In genomic region chr11:68840661-68841653, GRCh38 we compare ENCODE assay signal across 1 cellular context.
TF ChIP-seq lines count a peak whose summit lies in the region.

No MANE protein-coding gene starts in this region.

TF ChIP-seq in HepG2, 621 proteins besides CTCF, POLR2A, EP300 and RAD21 (continued from another document and continues in another):
- no peak for TF ChIP-seq FOXA1 (IDR thresholded peaks at IDR 0.05)
- TF ChIP-seq FOXA1 (CRISPR knock-in tag; IDR thresholded peaks at IDR 0.05): no peak
- no peak for TF ChIP-seq ZFP90 (CRISPR knock-in tag; IDR thresholded peaks at IDR 0.05; ENCODE audit: borderline replicate concordance)
- 0 out of 2 replicates have a peak, but pooled peaks have one; percentile 27 for TF ChIP-seq ZNF547 (CRISPR knock-in tag; IDR thresholded peaks at IDR 0.05)
- no peak for TF ChIP-seq PAF1 (CRISPR knock-in tag; IDR thresholded peaks at IDR 0.05)
- TF ChIP-seq PTBP1 (IDR thresholded peaks at IDR 0.05; ENCODE audit: low read depth, low read length, poor library complexity, severe bottlenecking): no peak
- no peak for TF ChIP-seq RFX5 (IDR thresholded peaks at IDR 0.05; ENCODE audit: low read depth, low read length)
- TF ChIP-seq FIP1L1 (IDR thresholded peaks at IDR 0.05; ENCODE audit: borderline replicate concordance, insufficient read depth, low read depth, low read length): no peak
- no peak for TF ChIP-seq SMARCC2 (IDR thresholded peaks at IDR 0.05)
- TF ChIP-seq SMC3 (IDR thresholded peaks at IDR 0.05; ENCODE audit: low read length): no peak
- TF ChIP-seq RARA (CRISPR knock-in tag; IDR thresholded peaks at IDR 0.05): peak; percentile 97
- TF ChIP-seq ZNF709 (CRISPR knock-in tag; IDR thresholded peaks at IDR 0.05): 0 out of 2 replicates have a peak, but pooled peaks have one; percentile 39
- TF ChIP-seq ETV5 (CRISPR knock-in tag; IDR thresholded peaks at IDR 0.05; ENCODE audit: borderline replicate concordance): no peak
- TF ChIP-seq, protein P1, sequence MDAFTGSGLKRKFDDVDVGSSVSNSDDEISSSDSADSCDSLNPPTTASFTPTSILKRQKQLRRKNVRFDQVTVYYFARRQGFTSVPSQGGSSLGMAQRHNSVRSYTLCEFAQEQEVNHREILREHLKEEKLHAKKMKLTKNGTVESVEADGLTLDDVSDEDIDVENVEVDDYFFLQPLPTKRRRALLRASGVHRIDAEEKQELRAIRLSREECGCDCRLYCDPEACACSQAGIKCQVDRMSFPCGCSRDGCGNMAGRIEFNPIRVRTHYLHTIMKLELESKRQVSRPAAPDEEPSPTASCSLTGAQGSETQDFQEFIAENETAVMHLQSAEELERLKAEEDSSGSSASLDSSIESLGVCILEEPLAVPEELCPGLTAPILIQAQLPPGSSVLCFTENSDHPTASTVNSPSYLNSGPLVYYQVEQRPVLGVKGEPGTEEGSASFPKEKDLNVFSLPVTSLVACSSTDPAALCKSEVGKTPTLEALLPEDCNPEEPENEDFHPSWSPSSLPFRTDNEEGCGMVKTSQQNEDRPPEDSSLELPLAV (CRISPR knock-in tag; conservative IDR thresholded peaks at IDR 0.05; ENCODE audit: low read depth): no peak
- no peak for TF ChIP-seq ZKSCAN1 (IDR thresholded peaks at IDR 0.05; ENCODE audit: low read length)
- no peak for TF ChIP-seq NFYC (CRISPR knock-in tag; IDR thresholded peaks at IDR 0.05)
- TF ChIP-seq NFIC (IDR thresholded peaks at IDR 0.05; ENCODE audit: low read length): no peak
- no peak for TF ChIP-seq RNF2 (conservative IDR thresholded peaks at IDR 0.05; ENCODE audit: low read depth)
- no peak for TF ChIP-seq TARDBP (CRISPR knock-in tag; IDR thresholded peaks at IDR 0.05)
- TF ChIP-seq KAT2B (IDR thresholded peaks at IDR 0.05; ENCODE audit: borderline replicate concordance, low read depth, low read length): no peak
- TF ChIP-seq HCFC1 (IDR thresholded peaks at IDR 0.05; ENCODE audit: low read depth, low read length): no peak
- no peak for TF ChIP-seq PPARG (CRISPR knock-in tag; conservative IDR thresholded peaks at IDR 0.05)
- TF ChIP-seq ZNF782 (CRISPR knock-in tag; IDR thresholded peaks at IDR 0.05; ENCODE audit: borderline replicate concordance): no peak
- no peak for TF ChIP-seq ZMYM2 (CRISPR knock-in tag; IDR thresholded peaks at IDR 0.05)
- no peak for TF ChIP-seq ISX (CRISPR knock-in tag; conservative IDR thresholded peaks at IDR 0.05)
- no peak for TF ChIP-seq ZNF546 (CRISPR knock-in tag; conservative IDR thresholded peaks at IDR 0.05)
- TF ChIP-seq EZH2 (conservative IDR thresholded peaks at IDR 0.05; ENCODE audit: low read depth, low read length): no peak
- peak; percentile 56; the same call in 1 of the 2 replicates for TF ChIP-seq FOXO1 (CRISPR knock-in tag; IDR thresholded peaks at IDR 0.05)
- no peak for TF ChIP-seq SIX4 (CRISPR knock-in tag; IDR thresholded peaks at IDR 0.05)
- TF ChIP-seq, protein P2, sequence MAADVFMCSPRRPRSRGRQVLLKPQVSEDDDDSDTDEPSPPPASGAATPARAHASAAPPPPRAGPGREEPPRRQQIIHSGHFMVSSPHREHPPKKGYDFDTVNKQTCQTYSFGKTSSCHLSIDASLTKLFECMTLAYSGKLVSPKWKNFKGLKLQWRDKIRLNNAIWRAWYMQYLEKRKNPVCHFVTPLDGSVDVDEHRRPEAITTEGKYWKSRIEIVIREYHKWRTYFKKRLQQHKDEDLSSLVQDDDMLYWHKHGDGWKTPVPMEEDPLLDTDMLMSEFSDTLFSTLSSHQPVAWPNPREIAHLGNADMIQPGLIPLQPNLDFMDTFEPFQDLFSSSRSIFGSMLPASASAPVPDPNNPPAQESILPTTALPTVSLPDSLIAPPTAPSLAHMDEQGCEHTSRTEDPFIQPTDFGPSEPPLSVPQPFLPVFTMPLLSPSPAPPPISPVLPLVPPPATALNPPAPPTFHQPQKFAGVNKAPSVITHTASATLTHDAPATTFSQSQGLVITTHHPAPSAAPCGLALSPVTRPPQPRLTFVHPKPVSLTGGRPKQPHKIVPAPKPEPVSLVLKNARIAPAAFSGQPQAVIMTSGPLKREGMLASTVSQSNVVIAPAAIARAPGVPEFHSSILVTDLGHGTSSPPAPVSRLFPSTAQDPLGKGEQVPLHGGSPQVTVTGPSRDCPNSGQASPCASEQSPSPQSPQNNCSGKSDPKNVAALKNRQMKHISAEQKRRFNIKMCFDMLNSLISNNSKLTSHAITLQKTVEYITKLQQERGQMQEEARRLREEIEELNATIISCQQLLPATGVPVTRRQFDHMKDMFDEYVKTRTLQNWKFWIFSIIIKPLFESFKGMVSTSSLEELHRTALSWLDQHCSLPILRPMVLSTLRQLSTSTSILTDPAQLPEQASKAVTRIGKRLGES (CRISPR knock-in tag; IDR thresholded peaks at IDR 0.05; ENCODE audit: borderline replicate concordance): no peak
- no peak for TF ChIP-seq ATM (IDR thresholded peaks at IDR 0.05; ENCODE audit: borderline replicate concordance)
- TF ChIP-seq, protein P3, sequence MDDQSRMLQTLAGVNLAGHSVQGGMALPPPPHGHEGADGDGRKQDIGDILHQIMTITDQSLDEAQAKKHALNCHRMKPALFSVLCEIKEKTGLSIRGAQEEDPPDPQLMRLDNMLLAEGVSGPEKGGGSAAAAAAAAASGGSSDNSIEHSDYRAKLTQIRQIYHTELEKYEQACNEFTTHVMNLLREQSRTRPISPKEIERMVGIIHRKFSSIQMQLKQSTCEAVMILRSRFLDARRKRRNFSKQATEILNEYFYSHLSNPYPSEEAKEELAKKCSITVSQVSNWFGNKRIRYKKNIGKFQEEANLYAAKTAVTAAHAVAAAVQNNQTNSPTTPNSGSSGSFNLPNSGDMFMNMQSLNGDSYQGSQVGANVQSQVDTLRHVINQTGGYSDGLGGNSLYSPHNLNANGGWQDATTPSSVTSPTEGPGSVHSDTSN (CRISPR knock-in tag; IDR thresholded peaks at IDR 0.05; ENCODE audit: borderline replicate concordance): no peak
- no peak for TF ChIP-seq ZNF292 (CRISPR knock-in tag; IDR thresholded peaks at IDR 0.05; ENCODE audit: borderline replicate concordance, low read depth)
- TF ChIP-seq ZIK1 (CRISPR knock-in tag; IDR thresholded peaks at IDR 0.05; ENCODE audit: borderline replicate concordance, low read depth): no peak
- peak; percentile 15 for TF ChIP-seq ASH2L (IDR thresholded peaks at IDR 0.05; ENCODE audit: insufficient read length, low read depth, low read length)
- no peak for TF ChIP-seq ZNF460 (CRISPR knock-in tag; IDR thresholded peaks at IDR 0.05; ENCODE audit: borderline replicate concordance)
- no peak for TF ChIP-seq HMG20B (CRISPR knock-in tag; conservative IDR thresholded peaks at IDR 0.05)
- TF ChIP-seq, protein P4, sequence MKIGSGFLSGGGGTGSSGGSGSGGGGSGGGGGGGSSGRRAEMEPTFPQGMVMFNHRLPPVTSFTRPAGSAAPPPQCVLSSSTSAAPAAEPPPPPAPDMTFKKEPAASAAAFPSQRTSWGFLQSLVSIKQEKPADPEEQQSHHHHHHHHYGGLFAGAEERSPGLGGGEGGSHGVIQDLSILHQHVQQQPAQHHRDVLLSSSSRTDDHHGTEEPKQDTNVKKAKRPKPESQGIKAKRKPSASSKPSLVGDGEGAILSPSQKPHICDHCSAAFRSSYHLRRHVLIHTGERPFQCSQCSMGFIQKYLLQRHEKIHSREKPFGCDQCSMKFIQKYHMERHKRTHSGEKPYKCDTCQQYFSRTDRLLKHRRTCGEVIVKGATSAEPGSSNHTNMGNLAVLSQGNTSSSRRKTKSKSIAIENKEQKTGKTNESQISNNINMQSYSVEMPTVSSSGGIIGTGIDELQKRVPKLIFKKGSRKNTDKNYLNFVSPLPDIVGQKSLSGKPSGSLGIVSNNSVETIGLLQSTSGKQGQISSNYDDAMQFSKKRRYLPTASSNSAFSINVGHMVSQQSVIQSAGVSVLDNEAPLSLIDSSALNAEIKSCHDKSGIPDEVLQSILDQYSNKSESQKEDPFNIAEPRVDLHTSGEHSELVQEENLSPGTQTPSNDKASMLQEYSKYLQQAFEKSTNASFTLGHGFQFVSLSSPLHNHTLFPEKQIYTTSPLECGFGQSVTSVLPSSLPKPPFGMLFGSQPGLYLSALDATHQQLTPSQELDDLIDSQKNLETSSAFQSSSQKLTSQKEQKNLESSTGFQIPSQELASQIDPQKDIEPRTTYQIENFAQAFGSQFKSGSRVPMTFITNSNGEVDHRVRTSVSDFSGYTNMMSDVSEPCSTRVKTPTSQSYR (CRISPR knock-in tag; IDR thresholded peaks at IDR 0.05; ENCODE audit: borderline replicate concordance): no peak
- no peak for TF ChIP-seq PHF21A (CRISPR knock-in tag; IDR thresholded peaks at IDR 0.05)
- no peak for TF ChIP-seq ZNF362 (CRISPR knock-in tag; IDR thresholded peaks at IDR 0.05; ENCODE audit: borderline replicate concordance)
- 0 out of 2 replicates have a peak, but pooled peaks have one; percentile 23 for TF ChIP-seq HNRNPL (IDR thresholded peaks at IDR 0.05; ENCODE audit: low read depth, low read length)
- TF ChIP-seq ZBTB46 (CRISPR knock-in tag; IDR thresholded peaks at IDR 0.05; ENCODE audit: borderline replicate concordance): no peak
- no peak for TF ChIP-seq REPIN1 (CRISPR knock-in tag; IDR thresholded peaks at IDR 0.05; ENCODE audit: borderline replicate concordance, low read depth)
- TF ChIP-seq ZNF260 (CRISPR knock-in tag; IDR thresholded peaks at IDR 0.05; ENCODE audit: borderline replicate concordance, low read depth): no peak
- no peak for TF ChIP-seq MATR3 (CRISPR knock-in tag; IDR thresholded peaks at IDR 0.05)
- TF ChIP-seq HOXA9 (CRISPR knock-in tag; IDR thresholded peaks at IDR 0.05; ENCODE audit: borderline replicate concordance): no peak
- TF ChIP-seq ZNF280B (CRISPR knock-in tag; IDR thresholded peaks at IDR 0.05; ENCODE audit: borderline replicate concordance): no peak
- TF ChIP-seq ZC3H4 (CRISPR knock-in tag; IDR thresholded peaks at IDR 0.05; ENCODE audit: borderline replicate concordance): no peak
- no peak for TF ChIP-seq PRMT3 (CRISPR knock-in tag; IDR thresholded peaks at IDR 0.05; ENCODE audit: borderline replicate concordance, low read depth)
- no peak for TF ChIP-seq ZNF75D (CRISPR knock-in tag; IDR thresholded peaks at IDR 0.05; ENCODE audit: borderline replicate concordance)
- TF ChIP-seq BCL3 (CRISPR knock-in tag; IDR thresholded peaks at IDR 0.05): 0 out of 2 replicates have a peak, but pooled peaks have one; percentile 36
- no peak for TF ChIP-seq ZNF572 (CRISPR knock-in tag; IDR thresholded peaks at IDR 0.05)
- 0 out of 2 replicates have a peak, but pooled peaks have one; percentile 11 for TF ChIP-seq MAZ (IDR thresholded peaks at IDR 0.05; ENCODE audit: borderline replicate concordance, low read depth, low read length)
- TF ChIP-seq MAZ (CRISPR knock-in tag; IDR thresholded peaks at IDR 0.05; ENCODE audit: low read depth): peak; percentile 84
- TF ChIP-seq ZNF484 (CRISPR knock-in tag; IDR thresholded peaks at IDR 0.05; ENCODE audit: borderline replicate concordance, low read depth): no peak
- TF ChIP-seq ZFP1 (CRISPR knock-in tag; IDR thresholded peaks at IDR 0.05): no peak
- TF ChIP-seq, protein P5, sequence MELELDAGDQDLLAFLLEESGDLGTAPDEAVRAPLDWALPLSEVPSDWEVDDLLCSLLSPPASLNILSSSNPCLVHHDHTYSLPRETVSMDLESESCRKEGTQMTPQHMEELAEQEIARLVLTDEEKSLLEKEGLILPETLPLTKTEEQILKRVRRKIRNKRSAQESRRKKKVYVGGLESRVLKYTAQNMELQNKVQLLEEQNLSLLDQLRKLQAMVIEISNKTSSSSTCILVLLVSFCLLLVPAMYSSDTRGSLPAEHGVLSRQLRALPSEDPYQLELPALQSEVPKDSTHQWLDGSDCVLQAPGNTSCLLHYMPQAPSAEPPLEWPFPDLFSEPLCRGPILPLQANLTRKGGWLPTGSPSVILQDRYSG (CRISPR knock-in tag; IDR thresholded peaks at IDR 0.05): no peak
- no peak for TF ChIP-seq ZFP62 (CRISPR knock-in tag; IDR thresholded peaks at IDR 0.05)
- no peak for TF ChIP-seq TOE1 (CRISPR knock-in tag; IDR thresholded peaks at IDR 0.05)
- TF ChIP-seq CHD4 (IDR thresholded peaks at IDR 0.05; ENCODE audit: borderline replicate concordance, low read length): no peak
- TF ChIP-seq ZNF552 (CRISPR knock-in tag; IDR thresholded peaks at IDR 0.05; ENCODE audit: borderline replicate concordance): 0 out of 2 replicates have a peak, but pooled peaks have one; percentile 19
- TF ChIP-seq TEAD3 (CRISPR knock-in tag; optimal IDR thresholded peaks at IDR 0.05; ENCODE audit: borderline replicate concordance): no peak
